9 cellular contexts compared by ENCODE assay signal in genomic region chr16:81500833-81501521, GRCh38. TPM values are rescaled to one million over a fixed set of nuclear protein-coding genes. Genes with fewer than 3 reads are reported as not detected.
A peak's percentile ranks its signal among the peaks of the same experiment; 100 is the strongest.
DNase-seq lines count a peak whose midpoint lies in the region; ATAC-seq and TF ChIP-seq lines count a peak whose summit lies in the region.
"Had no signal": no experiment of that assay in that cellular context is flagged by ENCODE, and none has a peak within 500 bp of the region (broad histone marks: within the 10 kb centered on the region; RNA-seq: fewer than 3 reads in every experiment).

No MANE protein-coding gene starts in this region.

- no peaks in the 10 kb centered on the region for H3K27me3 ChIP-seq in thoracic aorta (replicated peaks; ENCODE audit: insufficient read depth)

- H3K27ac ChIP-seq in thoracic aorta: peak overlapping the region in 1 of 2 donors; percentile 37

- H3K4me3 ChIP-seq in thoracic aorta: peak overlapping the region; percentile 44

- no peak for ATAC-seq in activated T-helper 17 cell treated with anti-CD3 and anti-CD28 coated beads, Interleukin-2, amount 50 U/mL, for 72 hours (replicated peaks)
- ATAC-seq in thoracic aorta (ENCODE audit: insufficient number of reproducible peaks, low FRiP score, low read depth): peak; percentile 22

- CTCF ChIA-PET in activated CD4-positive, alpha-beta T cell treated with anti-CD3 and anti-CD28 coated beads, Interleukin-2, amount 10 ng/mL, durations not matched to agents 7 days and 5 days (lab: Charles Lee): no interaction called here

- H3K9me3 Mint-ChIP-seq in activated CD4-positive, alpha-beta T cell treated with anti-CD3 and anti-CD28 coated beads, Interleukin-2, amount 10 ng/mL, durations not matched to agents 7 days and 5 days: no peaks in the 10 kb centered on the region
- no peaks in the 10 kb centered on the region for H3K9me3 Mint-ChIP-seq in activated T-helper 17 cell treated with anti-CD3 and anti-CD28 coated beads, Interleukin-2, amount 50 U/mL, for 72 hours

- H3K36me3 ChIP-seq in thoracic aorta: no peaks in the 10 kb centered on the region

- H3K36me3 Mint-ChIP-seq in activated CD4-positive, alpha-beta T cell treated with anti-CD3 and anti-CD28 coated beads, Interleukin-2, amount 10 ng/mL, durations not matched to agents 7 days and 5 days (ENCODE audit: low read depth): no peaks in the 10 kb centered on the region
- no peaks in the 10 kb centered on the region for H3K36me3 Mint-ChIP-seq in activated T-helper 17 cell treated with anti-CD3 and anti-CD28 coated beads, Interleukin-2, amount 50 U/mL, for 72 hours (ENCODE audit: low read depth)

- H3K27ac Mint-ChIP-seq in activated CD4-positive, alpha-beta T cell treated with anti-CD3 and anti-CD28 coated beads, Interleukin-2, amount 10 ng/mL, durations not matched to agents 7 days and 5 days: peak overlapping the region; percentile 28
- H3K27ac Mint-ChIP-seq in activated T-helper 17 cell treated with anti-CD3 and anti-CD28 coated beads, Interleukin-2, amount 50 U/mL, for 72 hours: peak overlapping the region; percentile 70

- H3K27me3 Mint-ChIP-seq in activated CD4-positive, alpha-beta T cell treated with anti-CD3 and anti-CD28 coated beads, Interleukin-2, amount 10 ng/mL, durations not matched to agents 7 days and 5 days: no peaks in the 10 kb centered on the region
- no peaks in the 10 kb centered on the region for H3K27me3 Mint-ChIP-seq in activated T-helper 17 cell treated with anti-CD3 and anti-CD28 coated beads, Interleukin-2, amount 50 U/mL, for 72 hours

- H3K4me1 Mint-ChIP-seq in activated CD4-positive, alpha-beta T cell treated with anti-CD3 and anti-CD28 coated beads, Interleukin-2, amount 10 ng/mL, durations not matched to agents 7 days and 5 days: peaks cover 47% of the 10 kb centered on the region
- peaks cover 18% of the 10 kb centered on the region for H3K4me1 Mint-ChIP-seq in activated T-helper 17 cell treated with anti-CD3 and anti-CD28 coated beads, Interleukin-2, amount 50 U/mL, for 72 hours

- no peak for DNase-seq in activated CD4-positive, alpha-beta T cell treated with anti-CD3 and anti-CD28 coated beads, Interleukin-2, amount 10 ng/mL, durations not matched to agents 7 days and 5 days
- no peak for DNase-seq in activated CD4-positive, alpha-beta T cell treated with anti-CD3 and anti-CD28 coated beads for 48 hours
- DNase-seq in germinal center (ENCODE audit: low spot score): peak; percentile 88
- no peak for DNase-seq in thoracic aorta (ENCODE audit: low spot score)
- no peak for DNase-seq in NCI-H1092 treated with DMSO at 0.1 percent for 48 hours (lab: John Stamatoyannopoulos, UW)
- DNase-seq in NCI-H2081 (lab: John Stamatoyannopoulos, UW): no peak
- no peak for DNase-seq in RPMI8226
- DNase-seq: NCI-H524 had no signal

- peaks cover 5 to 11% of the 10 kb centered on the region in 2 donors for H3K4me1 ChIP-seq in thoracic aorta (ENCODE audit: control insufficient read depth in 1 of 2, low read depth in 2 of 2)

- POLR2A ChIA-PET in activated CD4-positive, alpha-beta T cell treated with anti-CD3 and anti-CD28 coated beads, Interleukin-2, amount 10 ng/mL, durations not matched to agents 7 days and 5 days (lab: Charles Lee): no interaction called here

- no peaks in the 10 kb centered on the region for H3K9me3 ChIP-seq in thoracic aorta

- no peak for TF ChIP-seq CTCF in thoracic aorta (IDR thresholded peaks at IDR 0.05)

- no peak overlapping the region for H3K4me3 Mint-ChIP-seq in activated CD4-positive, alpha-beta T cell treated with anti-CD3 and anti-CD28 coated beads, Interleukin-2, amount 10 ng/mL, durations not matched to agents 7 days and 5 days
- no peak overlapping the region for H3K4me3 Mint-ChIP-seq in activated T-helper 17 cell treated with anti-CD3 and anti-CD28 coated beads, Interleukin-2, amount 50 U/mL, for 72 hours

RNA-seq across cellular contexts. Expression of gene CMIP, which starts 56.4 kb away (rescaled TPM):
- 10 to 100 TPM; 44.7 to 46.8 TPM for total RNA-seq in activated CD4-positive, alpha-beta T cell treated with anti-CD3 and anti-CD28 coated beads, Interleukin-2, amount 10 ng/mL, durations not matched to agents 7 days and 5 days
- 10 to 100 TPM; 28.5 to 57.5 TPM for total RNA-seq in activated T-helper 17 cell treated with anti-CD3 and anti-CD28 coated beads, Interleukin-2, amount 50 U/mL, for 72 hours
- total RNA-seq in thoracic aorta: 10 to 100 TPM; 20.8 to 46.8 TPM
